Comparison of ENCODE assay signal across 1 cellular context in the genomic region with DNA sequence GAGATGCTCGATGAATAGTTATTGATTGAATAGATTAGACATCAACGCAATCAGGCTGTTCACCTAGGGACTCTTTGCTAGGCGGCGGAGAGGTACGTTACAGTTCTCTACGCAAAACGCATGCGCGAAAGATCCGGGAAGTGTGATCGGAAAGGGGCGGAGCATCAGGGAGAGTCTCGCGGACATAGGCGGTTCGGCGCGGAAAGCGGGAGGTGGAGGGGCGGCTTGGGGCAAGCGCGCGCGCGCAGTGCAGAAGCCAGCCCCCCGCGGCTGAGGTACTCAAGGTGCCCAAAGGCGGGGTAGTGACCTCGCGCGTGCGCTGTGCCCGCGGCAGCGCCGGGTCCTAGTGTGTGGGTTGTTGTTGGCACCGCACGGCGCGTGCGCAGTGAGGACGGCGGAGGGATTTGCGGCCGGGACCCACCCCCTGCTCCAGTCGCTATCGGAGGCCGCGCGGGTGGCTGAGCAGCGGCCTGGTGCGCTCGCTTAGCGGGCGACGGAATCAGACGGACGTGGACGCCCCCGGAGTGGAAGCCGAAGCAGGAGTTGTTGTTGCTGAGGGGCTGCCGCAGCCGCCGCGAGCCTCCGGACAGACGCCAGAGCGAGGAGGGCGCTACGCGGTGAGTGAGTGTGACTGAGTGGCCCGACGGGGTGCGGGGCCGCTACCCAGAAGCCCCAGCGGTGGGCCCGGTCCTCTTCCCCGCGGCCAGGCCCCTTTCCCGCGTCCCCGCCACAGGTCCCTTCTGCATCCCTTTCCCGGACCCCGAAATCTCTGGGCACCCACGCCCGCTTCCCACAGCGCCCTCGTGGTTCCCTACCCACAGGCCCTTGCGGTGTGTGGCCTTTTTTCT.
TF ChIP-seq lines count a peak whose summit lies in the region.

A gene with protein sequence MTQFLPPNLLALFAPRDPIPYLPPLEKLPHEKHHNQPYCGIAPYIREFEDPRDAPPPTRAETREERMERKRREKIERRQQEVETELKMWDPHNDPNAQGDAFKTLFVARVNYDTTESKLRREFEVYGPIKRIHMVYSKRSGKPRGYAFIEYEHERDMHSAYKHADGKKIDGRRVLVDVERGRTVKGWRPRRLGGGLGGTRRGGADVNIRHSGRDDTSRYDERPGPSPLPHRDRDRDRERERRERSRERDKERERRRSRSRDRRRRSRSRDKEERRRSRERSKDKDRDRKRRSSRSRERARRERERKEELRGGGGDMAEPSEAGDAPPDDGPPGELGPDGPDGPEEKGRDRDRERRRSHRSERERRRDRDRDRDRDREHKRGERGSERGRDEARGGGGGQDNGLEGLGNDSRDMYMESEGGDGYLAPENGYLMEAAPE (plus strand): TSS at position 432 of the 848 bp plus-strand sequence. CDS start 964 bp downstream, outside the sequence.

TF ChIP-seq in K562, 482 proteins besides CTCF, POLR2A, EP300 and RAD21 (continued from another document and continues in another):
- TF ChIP-seq, protein P1, sequence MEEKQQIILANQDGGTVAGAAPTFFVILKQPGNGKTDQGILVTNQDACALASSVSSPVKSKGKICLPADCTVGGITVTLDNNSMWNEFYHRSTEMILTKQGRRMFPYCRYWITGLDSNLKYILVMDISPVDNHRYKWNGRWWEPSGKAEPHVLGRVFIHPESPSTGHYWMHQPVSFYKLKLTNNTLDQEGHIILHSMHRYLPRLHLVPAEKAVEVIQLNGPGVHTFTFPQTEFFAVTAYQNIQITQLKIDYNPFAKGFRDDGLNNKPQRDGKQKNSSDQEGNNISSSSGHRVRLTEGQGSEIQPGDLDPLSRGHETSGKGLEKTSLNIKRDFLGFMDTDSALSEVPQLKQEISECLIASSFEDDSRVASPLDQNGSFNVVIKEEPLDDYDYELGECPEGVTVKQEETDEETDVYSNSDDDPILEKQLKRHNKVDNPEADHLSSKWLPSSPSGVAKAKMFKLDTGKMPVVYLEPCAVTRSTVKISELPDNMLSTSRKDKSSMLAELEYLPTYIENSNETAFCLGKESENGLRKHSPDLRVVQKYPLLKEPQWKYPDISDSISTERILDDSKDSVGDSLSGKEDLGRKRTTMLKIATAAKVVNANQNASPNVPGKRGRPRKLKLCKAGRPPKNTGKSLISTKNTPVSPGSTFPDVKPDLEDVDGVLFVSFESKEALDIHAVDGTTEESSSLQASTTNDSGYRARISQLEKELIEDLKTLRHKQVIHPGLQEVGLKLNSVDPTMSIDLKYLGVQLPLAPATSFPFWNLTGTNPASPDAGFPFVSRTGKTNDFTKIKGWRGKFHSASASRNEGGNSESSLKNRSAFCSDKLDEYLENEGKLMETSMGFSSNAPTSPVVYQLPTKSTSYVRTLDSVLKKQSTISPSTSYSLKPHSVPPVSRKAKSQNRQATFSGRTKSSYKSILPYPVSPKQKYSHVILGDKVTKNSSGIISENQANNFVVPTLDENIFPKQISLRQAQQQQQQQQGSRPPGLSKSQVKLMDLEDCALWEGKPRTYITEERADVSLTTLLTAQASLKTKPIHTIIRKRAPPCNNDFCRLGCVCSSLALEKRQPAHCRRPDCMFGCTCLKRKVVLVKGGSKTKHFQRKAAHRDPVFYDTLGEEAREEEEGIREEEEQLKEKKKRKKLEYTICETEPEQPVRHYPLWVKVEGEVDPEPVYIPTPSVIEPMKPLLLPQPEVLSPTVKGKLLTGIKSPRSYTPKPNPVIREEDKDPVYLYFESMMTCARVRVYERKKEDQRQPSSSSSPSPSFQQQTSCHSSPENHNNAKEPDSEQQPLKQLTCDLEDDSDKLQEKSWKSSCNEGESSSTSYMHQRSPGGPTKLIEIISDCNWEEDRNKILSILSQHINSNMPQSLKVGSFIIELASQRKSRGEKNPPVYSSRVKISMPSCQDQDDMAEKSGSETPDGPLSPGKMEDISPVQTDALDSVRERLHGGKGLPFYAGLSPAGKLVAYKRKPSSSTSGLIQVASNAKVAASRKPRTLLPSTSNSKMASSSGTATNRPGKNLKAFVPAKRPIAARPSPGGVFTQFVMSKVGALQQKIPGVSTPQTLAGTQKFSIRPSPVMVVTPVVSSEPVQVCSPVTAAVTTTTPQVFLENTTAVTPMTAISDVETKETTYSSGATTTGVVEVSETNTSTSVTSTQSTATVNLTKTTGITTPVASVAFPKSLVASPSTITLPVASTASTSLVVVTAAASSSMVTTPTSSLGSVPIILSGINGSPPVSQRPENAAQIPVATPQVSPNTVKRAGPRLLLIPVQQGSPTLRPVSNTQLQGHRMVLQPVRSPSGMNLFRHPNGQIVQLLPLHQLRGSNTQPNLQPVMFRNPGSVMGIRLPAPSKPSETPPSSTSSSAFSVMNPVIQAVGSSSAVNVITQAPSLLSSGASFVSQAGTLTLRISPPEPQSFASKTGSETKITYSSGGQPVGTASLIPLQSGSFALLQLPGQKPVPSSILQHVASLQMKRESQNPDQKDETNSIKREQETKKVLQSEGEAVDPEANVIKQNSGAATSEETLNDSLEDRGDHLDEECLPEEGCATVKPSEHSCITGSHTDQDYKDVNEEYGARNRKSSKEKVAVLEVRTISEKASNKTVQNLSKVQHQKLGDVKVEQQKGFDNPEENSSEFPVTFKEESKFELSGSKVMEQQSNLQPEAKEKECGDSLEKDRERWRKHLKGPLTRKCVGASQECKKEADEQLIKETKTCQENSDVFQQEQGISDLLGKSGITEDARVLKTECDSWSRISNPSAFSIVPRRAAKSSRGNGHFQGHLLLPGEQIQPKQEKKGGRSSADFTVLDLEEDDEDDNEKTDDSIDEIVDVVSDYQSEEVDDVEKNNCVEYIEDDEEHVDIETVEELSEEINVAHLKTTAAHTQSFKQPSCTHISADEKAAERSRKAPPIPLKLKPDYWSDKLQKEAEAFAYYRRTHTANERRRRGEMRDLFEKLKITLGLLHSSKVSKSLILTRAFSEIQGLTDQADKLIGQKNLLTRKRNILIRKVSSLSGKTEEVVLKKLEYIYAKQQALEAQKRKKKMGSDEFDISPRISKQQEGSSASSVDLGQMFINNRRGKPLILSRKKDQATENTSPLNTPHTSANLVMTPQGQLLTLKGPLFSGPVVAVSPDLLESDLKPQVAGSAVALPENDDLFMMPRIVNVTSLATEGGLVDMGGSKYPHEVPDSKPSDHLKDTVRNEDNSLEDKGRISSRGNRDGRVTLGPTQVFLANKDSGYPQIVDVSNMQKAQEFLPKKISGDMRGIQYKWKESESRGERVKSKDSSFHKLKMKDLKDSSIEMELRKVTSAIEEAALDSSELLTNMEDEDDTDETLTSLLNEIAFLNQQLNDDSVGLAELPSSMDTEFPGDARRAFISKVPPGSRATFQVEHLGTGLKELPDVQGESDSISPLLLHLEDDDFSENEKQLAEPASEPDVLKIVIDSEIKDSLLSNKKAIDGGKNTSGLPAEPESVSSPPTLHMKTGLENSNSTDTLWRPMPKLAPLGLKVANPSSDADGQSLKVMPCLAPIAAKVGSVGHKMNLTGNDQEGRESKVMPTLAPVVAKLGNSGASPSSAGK (IDR thresholded peaks at IDR 0.05): peak; percentile 48; the same call in 1 of the 2 replicates
- TF ChIP-seq MCM5 (IDR thresholded peaks at IDR 0.05; ENCODE audit: low read depth): no peak
- TF ChIP-seq, protein P2, sequence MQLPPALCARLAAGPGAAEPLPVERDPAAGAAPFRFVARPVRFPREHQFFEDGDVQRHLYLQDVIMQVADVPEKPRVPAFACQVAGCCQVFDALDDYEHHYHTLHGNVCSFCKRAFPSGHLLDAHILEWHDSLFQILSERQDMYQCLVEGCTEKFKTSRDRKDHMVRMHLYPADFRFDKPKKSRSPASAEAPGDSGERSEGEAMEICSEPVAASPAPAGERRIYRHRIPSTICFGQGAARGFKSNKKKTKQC (CRISPR knock-in tag; IDR thresholded peaks at IDR 0.05): peak; percentile 60; the same call in 1 of the 2 replicates
- TF ChIP-seq, protein P3, sequence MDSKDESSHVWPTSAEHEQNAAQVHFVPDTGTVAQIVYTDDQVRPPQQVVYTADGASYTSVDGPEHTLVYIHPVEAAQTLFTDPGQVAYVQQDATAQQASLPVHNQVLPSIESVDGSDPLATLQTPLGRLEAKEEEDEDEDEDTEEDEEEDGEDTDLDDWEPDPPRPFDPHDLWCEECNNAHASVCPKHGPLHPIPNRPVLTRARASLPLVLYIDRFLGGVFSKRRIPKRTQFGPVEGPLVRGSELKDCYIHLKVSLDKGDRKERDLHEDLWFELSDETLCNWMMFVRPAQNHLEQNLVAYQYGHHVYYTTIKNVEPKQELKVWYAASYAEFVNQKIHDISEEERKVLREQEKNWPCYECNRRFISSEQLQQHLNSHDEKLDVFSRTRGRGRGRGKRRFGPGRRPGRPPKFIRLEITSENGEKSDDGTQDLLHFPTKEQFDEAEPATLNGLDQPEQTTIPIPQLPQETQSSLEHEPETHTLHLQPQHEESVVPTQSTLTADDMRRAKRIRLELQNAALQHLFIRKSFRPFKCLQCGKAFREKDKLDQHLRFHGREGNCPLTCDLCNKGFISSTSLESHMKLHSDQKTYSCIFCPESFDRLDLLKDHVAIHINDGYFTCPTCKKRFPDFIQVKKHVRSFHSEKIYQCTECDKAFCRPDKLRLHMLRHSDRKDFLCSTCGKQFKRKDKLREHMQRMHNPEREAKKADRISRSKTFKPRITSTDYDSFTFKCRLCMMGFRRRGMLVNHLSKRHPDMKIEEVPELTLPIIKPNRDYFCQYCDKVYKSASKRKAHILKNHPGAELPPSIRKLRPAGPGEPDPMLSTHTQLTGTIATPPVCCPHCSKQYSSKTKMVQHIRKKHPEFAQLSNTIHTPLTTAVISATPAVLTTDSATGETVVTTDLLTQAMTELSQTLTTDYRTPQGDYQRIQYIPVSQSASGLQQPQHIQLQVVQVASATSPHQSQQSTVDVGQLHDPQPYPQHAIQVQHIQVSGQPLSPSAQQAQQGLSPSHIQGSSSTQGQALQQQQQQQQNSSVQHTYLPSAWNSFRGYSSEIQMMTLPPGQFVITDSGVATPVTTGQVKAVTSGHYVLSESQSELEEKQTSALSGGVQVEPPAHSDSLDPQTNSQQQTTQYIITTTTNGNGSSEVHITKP (IDR thresholded peaks at IDR 0.05; ENCODE audit: partially characterized antibody): peak; percentile 47
- peak; percentile 87 for TF ChIP-seq RB1 (IDR thresholded peaks at IDR 0.05; ENCODE audit: low read depth)
- peak; percentile 59; the same call in 1 of the 2 replicates for TF ChIP-seq KLF1 (tag; IDR thresholded peaks at IDR 0.05)
- TF ChIP-seq SMC3 (conservative IDR thresholded peaks at IDR 0.05; ENCODE audit: insufficient read depth, low read depth, low read length): no peak
- TF ChIP-seq E2F3 (CRISPR knock-in tag; IDR thresholded peaks at IDR 0.05): peak; percentile 69; the same call in 1 of the 2 replicates
- TF ChIP-seq HDAC1 (IDR thresholded peaks at IDR 0.05): peak in 1 of 2 experiments; percentile 91; a peak in 2 of 4 replicates
- TF ChIP-seq, protein P4, sequence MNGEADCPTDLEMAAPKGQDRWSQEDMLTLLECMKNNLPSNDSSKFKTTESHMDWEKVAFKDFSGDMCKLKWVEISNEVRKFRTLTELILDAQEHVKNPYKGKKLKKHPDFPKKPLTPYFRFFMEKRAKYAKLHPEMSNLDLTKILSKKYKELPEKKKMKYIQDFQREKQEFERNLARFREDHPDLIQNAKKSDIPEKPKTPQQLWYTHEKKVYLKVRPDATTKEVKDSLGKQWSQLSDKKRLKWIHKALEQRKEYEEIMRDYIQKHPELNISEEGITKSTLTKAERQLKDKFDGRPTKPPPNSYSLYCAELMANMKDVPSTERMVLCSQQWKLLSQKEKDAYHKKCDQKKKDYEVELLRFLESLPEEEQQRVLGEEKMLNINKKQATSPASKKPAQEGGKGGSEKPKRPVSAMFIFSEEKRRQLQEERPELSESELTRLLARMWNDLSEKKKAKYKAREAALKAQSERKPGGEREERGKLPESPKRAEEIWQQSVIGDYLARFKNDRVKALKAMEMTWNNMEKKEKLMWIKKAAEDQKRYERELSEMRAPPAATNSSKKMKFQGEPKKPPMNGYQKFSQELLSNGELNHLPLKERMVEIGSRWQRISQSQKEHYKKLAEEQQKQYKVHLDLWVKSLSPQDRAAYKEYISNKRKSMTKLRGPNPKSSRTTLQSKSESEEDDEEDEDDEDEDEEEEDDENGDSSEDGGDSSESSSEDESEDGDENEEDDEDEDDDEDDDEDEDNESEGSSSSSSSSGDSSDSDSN (IDR thresholded peaks at IDR 0.05; ENCODE audit: borderline replicate concordance in 1 of 2, low read depth in 2 of 2, low read length in 2 of 2): 0 out of 4 replicates have a peak, but pooled peaks of 1 of the 2 experiments have one; percentile 56
- no peak for TF ChIP-seq U2AF2 (optimal IDR thresholded peaks at IDR 0.05; ENCODE audit: low read depth, low read length)
- peak; percentile 19; the same call in 1 of the 2 replicates for TF ChIP-seq TOE1 (IDR thresholded peaks at IDR 0.05; ENCODE audit: borderline replicate concordance)
- TF ChIP-seq TOE1 (CRISPR knock-in tag; IDR thresholded peaks at IDR 0.05; ENCODE audit: borderline replicate concordance, low read depth): peak; percentile 79; the same call in 1 of the 2 replicates
- TF ChIP-seq KDM4B (IDR thresholded peaks at IDR 0.05; ENCODE audit: borderline replicate concordance in 2 of 2, low read depth in 1 of 2): peak in 1 of 2 experiments; percentile 78; a peak in 1 of 4 replicates
- TF ChIP-seq, protein P5, sequence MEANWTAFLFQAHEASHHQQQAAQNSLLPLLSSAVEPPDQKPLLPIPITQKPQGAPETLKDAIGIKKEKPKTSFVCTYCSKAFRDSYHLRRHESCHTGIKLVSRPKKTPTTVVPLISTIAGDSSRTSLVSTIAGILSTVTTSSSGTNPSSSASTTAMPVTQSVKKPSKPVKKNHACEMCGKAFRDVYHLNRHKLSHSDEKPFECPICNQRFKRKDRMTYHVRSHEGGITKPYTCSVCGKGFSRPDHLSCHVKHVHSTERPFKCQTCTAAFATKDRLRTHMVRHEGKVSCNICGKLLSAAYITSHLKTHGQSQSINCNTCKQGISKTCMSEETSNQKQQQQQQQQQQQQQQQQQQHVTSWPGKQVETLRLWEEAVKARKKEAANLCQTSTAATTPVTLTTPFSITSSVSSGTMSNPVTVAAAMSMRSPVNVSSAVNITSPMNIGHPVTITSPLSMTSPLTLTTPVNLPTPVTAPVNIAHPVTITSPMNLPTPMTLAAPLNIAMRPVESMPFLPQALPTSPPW (CRISPR knock-in tag; IDR thresholded peaks at IDR 0.05): peak; percentile 90
- TF ChIP-seq ZNF311 (CRISPR knock-in tag; IDR thresholded peaks at IDR 0.05): no peak
- TF ChIP-seq, protein P6, sequence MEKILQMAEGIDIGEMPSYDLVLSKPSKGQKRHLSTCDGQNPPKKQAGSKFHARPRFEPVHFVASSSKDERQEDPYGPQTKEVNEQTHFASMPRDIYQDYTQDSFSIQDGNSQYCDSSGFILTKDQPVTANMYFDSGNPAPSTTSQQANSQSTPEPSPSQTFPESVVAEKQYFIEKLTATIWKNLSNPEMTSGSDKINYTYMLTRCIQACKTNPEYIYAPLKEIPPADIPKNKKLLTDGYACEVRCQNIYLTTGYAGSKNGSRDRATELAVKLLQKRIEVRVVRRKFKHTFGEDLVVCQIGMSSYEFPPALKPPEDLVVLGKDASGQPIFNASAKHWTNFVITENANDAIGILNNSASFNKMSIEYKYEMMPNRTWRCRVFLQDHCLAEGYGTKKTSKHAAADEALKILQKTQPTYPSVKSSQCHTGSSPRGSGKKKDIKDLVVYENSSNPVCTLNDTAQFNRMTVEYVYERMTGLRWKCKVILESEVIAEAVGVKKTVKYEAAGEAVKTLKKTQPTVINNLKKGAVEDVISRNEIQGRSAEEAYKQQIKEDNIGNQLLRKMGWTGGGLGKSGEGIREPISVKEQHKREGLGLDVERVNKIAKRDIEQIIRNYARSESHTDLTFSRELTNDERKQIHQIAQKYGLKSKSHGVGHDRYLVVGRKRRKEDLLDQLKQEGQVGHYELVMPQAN (IDR thresholded peaks at IDR 0.05; ENCODE audit: borderline replicate concordance): peak; percentile 91; the same call in 1 of the 2 replicates
- TF ChIP-seq, protein P7, sequence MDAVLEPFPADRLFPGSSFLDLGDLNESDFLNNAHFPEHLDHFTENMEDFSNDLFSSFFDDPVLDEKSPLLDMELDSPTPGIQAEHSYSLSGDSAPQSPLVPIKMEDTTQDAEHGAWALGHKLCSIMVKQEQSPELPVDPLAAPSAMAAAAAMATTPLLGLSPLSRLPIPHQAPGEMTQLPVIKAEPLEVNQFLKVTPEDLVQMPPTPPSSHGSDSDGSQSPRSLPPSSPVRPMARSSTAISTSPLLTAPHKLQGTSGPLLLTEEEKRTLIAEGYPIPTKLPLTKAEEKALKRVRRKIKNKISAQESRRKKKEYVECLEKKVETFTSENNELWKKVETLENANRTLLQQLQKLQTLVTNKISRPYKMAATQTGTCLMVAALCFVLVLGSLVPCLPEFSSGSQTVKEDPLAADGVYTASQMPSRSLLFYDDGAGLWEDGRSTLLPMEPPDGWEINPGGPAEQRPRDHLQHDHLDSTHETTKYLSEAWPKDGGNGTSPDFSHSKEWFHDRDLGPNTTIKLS (IDR thresholded peaks at IDR 0.05; ENCODE audit: borderline replicate concordance, low read depth): peak; percentile 83
